ENCODE assay signal across 8 cellular contexts in the genomic region with DNA sequence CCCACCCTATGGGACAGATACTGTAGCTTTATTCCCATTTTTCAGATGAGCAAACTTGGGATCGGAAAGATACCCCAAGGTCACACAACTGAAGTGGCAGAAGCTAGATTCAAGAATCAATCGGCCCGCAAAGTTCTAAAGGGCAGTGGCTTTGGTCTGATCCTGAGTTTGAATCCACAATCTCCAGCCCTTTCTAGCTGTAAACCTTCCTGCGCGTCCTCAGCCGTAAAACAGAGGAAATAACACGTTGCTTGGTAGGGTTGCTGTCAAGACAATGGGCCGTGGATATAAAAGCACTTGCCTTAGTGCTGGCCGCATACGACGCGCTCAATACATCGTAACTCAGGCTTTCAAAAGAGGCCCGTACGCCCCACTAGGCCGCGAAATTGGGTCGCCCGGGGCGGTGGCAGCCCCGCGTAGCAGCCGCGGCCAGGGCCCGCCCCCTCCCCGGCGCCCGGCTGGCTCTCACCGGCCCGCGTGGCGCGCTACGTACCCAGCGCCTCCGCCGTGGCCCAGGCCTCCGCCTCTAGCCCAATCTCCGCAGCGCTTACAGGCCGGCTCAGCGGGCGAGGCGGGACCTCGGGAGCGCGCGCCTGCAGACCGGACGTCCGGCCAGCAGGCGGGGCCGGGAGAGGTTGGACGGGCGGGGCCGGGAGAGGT. TPM values are rescaled to one million over a fixed set of nuclear protein-coding genes. Genes with fewer than 3 reads are reported as not detected.
DNase-seq lines count a peak whose midpoint lies in the region; ATAC-seq, FAIRE-seq and TF ChIP-seq lines count a peak whose summit lies in the region.

A gene with protein sequence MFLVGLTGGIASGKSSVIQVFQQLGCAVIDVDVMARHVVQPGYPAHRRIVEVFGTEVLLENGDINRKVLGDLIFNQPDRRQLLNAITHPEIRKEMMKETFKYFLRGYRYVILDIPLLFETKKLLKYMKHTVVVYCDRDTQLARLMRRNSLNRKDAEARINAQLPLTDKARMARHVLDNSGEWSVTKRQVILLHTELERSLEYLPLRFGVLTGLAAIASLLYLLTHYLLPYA (minus strand): TSS at position 573 of the 660 bp plus-strand sequence. CDS start 16,747 bp downstream, outside the sequence.

- peak; percentile 96 for DNase-seq in AG08396 (ENCODE audit: low spot score)
- DNase-seq in NCI-H446 (lab: John Stamatoyannopoulos, UW): peak; percentile 86 to 97
- peak; percentile 89 for DNase-seq in activated CD4-positive, CD25-positive, alpha-beta regulatory T cell treated with anti-CD3 and anti-CD28 coated beads, Interleukin-2, amount 50 U/mL, for 72 hours
- peak; percentile 93 for DNase-seq in cerebellar cortex (ENCODE audit: low spot score)
- peak; percentile 98 for DNase-seq in kidney
- DNase-seq in stimulated activated CD4-positive, alpha-beta T cell treated with anti-CD3 and anti-CD28 coated beads, Interleukin-15, amount 100 ng/mL, for 1 hour (ENCODE audit: low read depth in 1 of 2, low spot score in 1 of 2): peak; percentile 83 to 84

- peak within 1 kb of the TSS; percentile 89 to 93 for H3K9ac ChIP-seq in kidney (ENCODE audit: low read length in 2 of 2)

- peak within 1 kb of the TSS; percentile 83 to 99 for H3K4me3 ChIP-seq in kidney (ENCODE audit: low read length in 2 of 2)

- H3K36me3 ChIP-seq in kidney (ENCODE audit: control insufficient read depth in 1 of 2, insufficient read depth in 2 of 2, low read length in 2 of 2): no peaks in the 10 kb centered on the region

- TF ChIP-seq CTCF in kidney (IDR thresholded peaks at IDR 0.05; ENCODE audit: borderline replicate concordance, extremely low read depth, insufficient read depth): peak; percentile 19

- intact Hi-C loops in kidney (cut with DNase I): no loop called here

- ATAC-seq in GM19035 (IDR thresholded peaks at IDR 0.05; ENCODE audit: unreplicated experiment): peak; percentile 92
- peak; percentile 90 for ATAC-seq in HG03342 (IDR thresholded peaks at IDR 0.05; ENCODE audit: unreplicated experiment)

- no peak for FAIRE-seq in kidney (lab: Jason Lieb, UNC)

- peak within 1 kb of the TSS; percentile 85 to 94 for H3K27ac ChIP-seq in kidney (ENCODE audit: low read depth in 2 of 2, low read length in 2 of 2)

- no peaks in the 10 kb centered on the region for H3K9me3 ChIP-seq in kidney (ENCODE audit: control insufficient read depth in 1 of 2, low read length in 2 of 2)

- H3K4me1 ChIP-seq in kidney (ENCODE audit: control insufficient read depth in 1 of 2, insufficient read depth in 1 of 2, low read depth in 1 of 2, low read length in 2 of 2): peaks cover 5 to 6% of the 10 kb centered on the region in 2 donors

RNA-seq across cellular contexts. Expression of the gene that starts here (rescaled TPM):
- total RNA-seq in kidney: 34.9 TPM
- 27.5 TPM for polyA plus RNA-seq in kidney (ENCODE audit: insufficient read depth, low read depth, low replicate concordance)

Comparison
In these comparisons a context has a peak if more than half of its experiments do, and no peak if none do; other contexts are left out.
1. Peak in every context shown above with its lines: DNase-seq, ATAC-seq, H3K4me3 ChIP-seq and H3K27ac ChIP-seq.